In genomic region chr15:98983333-98983732, GRCh38 we compare ENCODE assay signal across 8 cellular contexts. TPM values are rescaled to one million over a fixed set of nuclear protein-coding genes. Genes with fewer than 3 reads are reported as not detected.
DNase-seq lines count a peak whose midpoint lies in the region; ATAC-seq and TF ChIP-seq lines count a peak whose summit lies in the region.
"Had no signal": no experiment of that assay in that cellular context is flagged by ENCODE, and none has a peak within 500 bp of the region (broad histone marks: within the 10 kb centered on the region; RNA-seq: fewer than 3 reads in every experiment).

No MANE protein-coding gene starts in this region.

- H3K9me3 ChIP-seq in heart left ventricle (peaks cover 0 to 7% (median 0%) of the 10 kb centered on the region in 12 donors), tibial artery (no peaks in the 10 kb centered on the region)

- DNase-seq in HuH-7 (ENCODE audit: low spot score) (peak; percentile 48), heart left ventricle (peak in 4 of 5 donors; percentile 37 to 56 (median 48)), tibial artery (peak; percentile 74 to 79), OCI-M2 (lab: John Stamatoyannopoulos, UW; ENCODE audit: unreplicated experiment) (no peak)

- ATAC-seq in SK-N-SH treated with all-trans-retinoic acid at 6 μM for 48 hours (peak; percentile 85), heart left ventricle (peak; percentile 78 to 91 (median 84)), GM21447 (IDR thresholded peaks at IDR 0.05; ENCODE audit: unreplicated experiment) (no peak), HG02938 (IDR thresholded peaks at IDR 0.05; ENCODE audit: unreplicated experiment) (no peak)

- H3K27me3 ChIP-seq in heart left ventricle (no peaks in the 10 kb centered on the region), tibial artery (no peaks in the 10 kb centered on the region)

- H3K4me3 ChIP-seq in heart left ventricle (no peak overlapping the region), tibial artery (no peak overlapping the region)

- H3K4me1 ChIP-seq in heart left ventricle = peaks cover 0 to 25% (median 13%) of the 10 kb centered on the region in 12 donors
- H3K4me1 ChIP-seq in tibial artery = peaks cover 0 to 36% (median 12%) of the 10 kb centered on the region in 4 donors
- H3K4me1 ChIP-seq: parathyroid adenoma had no signal

- H3K27ac ChIP-seq in heart left ventricle = peak overlapping the region in 8 of 12 donors; percentile 5 to 64 (median 26)
- peak overlapping the region; percentile 66 to 74 for H3K27ac ChIP-seq in tibial artery
- H3K27ac ChIP-seq: parathyroid adenoma had no signal

- intact Hi-C loops in heart left ventricle (cut with DNase I) = no loop called here
- intact Hi-C loops in tibial artery (cut with DNase I; ENCODE audit: low total_unique reads) = no loop called here

- 20 to 24% (median 23%) methylated on average over 2 of the region's 2 CpGs for WGBS in heart left ventricle, 4 donors

- H3K36me3 ChIP-seq in heart left ventricle (no peaks in the 10 kb centered on the region), tibial artery (no peaks in the 10 kb centered on the region)

- no peak for TF ChIP-seq POLR2A in heart left ventricle (IDR thresholded peaks at IDR 0.05)

- TF ChIP-seq CTCF in heart left ventricle (IDR thresholded peaks at IDR 0.05) = no peak
- no peak for TF ChIP-seq CTCF in tibial artery (IDR thresholded peaks at IDR 0.05)

TF ChIP-seq in SK-N-SH treated with all-trans-retinoic acid at 6 μM for 48 hours, 23 proteins besides CTCF, POLR2A, EP300 and RAD21:
- TF ChIP-seq OSR1 (CRISPR knock-in tag; IDR thresholded peaks at IDR 0.05) = no peak
- TF ChIP-seq ZFP3 (CRISPR knock-in tag; IDR thresholded peaks at IDR 0.05) = 0 out of 2 replicates have a peak, but pooled peaks have one; percentile 16
- peak; percentile 82 for TF ChIP-seq ISL1 (CRISPR knock-in tag; IDR thresholded peaks at IDR 0.05)
TF ChIP-seq in SK-N-SH treated with all-trans-retinoic acid at 6 μM for 48 hours: peak in this region for 2.

RNA-seq across cellular contexts. Expression of gene PGPEP1L, which starts 24.3 kb away (rescaled TPM):
- total RNA-seq in heart left ventricle = 1 to 10 TPM in 5 of 9 donors, under 1 TPM in 3, not detected in 1; 0.51 to 3.4 (median 1.4) TPM
- 1 to 10 TPM in 1 of 2 donors, not detected in 1; 2.8 TPM for polyA plus RNA-seq in heart left ventricle

Comparison
In these comparisons a context has a peak if more than half of its experiments do, and no peak if none do; other contexts are left out.
1. ATAC-seq: peak in SK-N-SH treated with all-trans-retinoic acid at 6 μM for 48 hours (single experiment) and heart left ventricle (4 of 4); none in GM21447 (single experiment) and HG02938 (single experiment).